8 cellular contexts compared by ENCODE assay signal in genomic region chr14:105489607-105490317, GRCh38. TPM values are rescaled to one million over a fixed set of nuclear protein-coding genes. Genes with fewer than 3 reads are reported as not detected.
A peak's percentile ranks its signal among the peaks of the same experiment; 100 is the strongest.
DNase-seq lines count a peak whose midpoint lies in the region; ATAC-seq, FAIRE-seq and TF ChIP-seq lines count a peak whose summit lies in the region.

No MANE protein-coding gene starts in this region.

- peaks cover 7% of the 10 kb centered on the region for H3K36me3 Mint-ChIP-seq in MCF 10A (ENCODE audit: insufficient read depth, unreplicated experiment)

- H3K27ac ChIP-seq in A673 (ENCODE audit: low read depth, low read length, poor library complexity, severe bottlenecking) (peak overlapping the region; percentile 92), VCaP (peak overlapping the region; percentile 89), small intestine (ENCODE audit: low read depth in 1 of 2, low read length in 1 of 2) (peak overlapping the region; percentile 95 to 96)

- POLR2A ChIA-PET in A673 (lab: Charles Lee; ENCODE audit: low non-redundant PET) (interaction anchor here (0.5 to 0.6 kb wide), 2 partner anchors 91 to 99 kb away, joined by 3 to 16 read pairs; no protein-coding TSS in a partner anchor), MCF 10A (lab: Yijun Ruan, JAX) (interaction anchor here (0.6 to 1.8 kb wide), 11 partner anchors 9 to 398 kb away, joined by 3 to 30 read pairs (median 4); partner anchors contain the start of genes PACS2 and TEX22)

- ATAC-seq in GM21447 (IDR thresholded peaks at IDR 0.05; ENCODE audit: unreplicated experiment) (peak; percentile 21), GM21367 (IDR thresholded peaks at IDR 0.05; ENCODE audit: unreplicated experiment) (no peak)

- no peaks in the 10 kb centered on the region for H3K9me3 Mint-ChIP-seq in MCF 10A (ENCODE audit: unreplicated experiment)

- H3K27me3 ChIP-seq in A673 (replicated peaks; ENCODE audit: insufficient read depth, low read depth, low read length, poor library complexity) (no peaks in the 10 kb centered on the region), small intestine (ENCODE audit: control insufficient read depth in 2 of 2, insufficient read depth in 2 of 2, low read length in 2 of 2) (no peaks in the 10 kb centered on the region)

- BruUV-seq in A673 (replicated peaks; lab: Mats Ljungman, UMichigan) (no TSS peak), MCF 10A (replicated peaks; lab: Mats Ljungman, UMichigan) (no TSS peak)

- H3K9me3 ChIP-seq in A673 (ENCODE audit: low read depth, low read length, poor library complexity, severe bottlenecking) (no peaks in the 10 kb centered on the region), small intestine (ENCODE audit: control insufficient read depth, low read depth) (no peaks in the 10 kb centered on the region)

- no peaks in the 10 kb centered on the region for H3K27me3 Mint-ChIP-seq in MCF 10A (ENCODE audit: insufficient read depth, unreplicated experiment)

- intact Hi-C loops in A673 (cut with micrococcal nuclease; ENCODE audit: unreplicated experiment) (loop anchor here (1.0 to 2.0 kb wide), 3 partner anchors 37 to 118 kb away; partner anchors contain the start of gene TMEM121), MCF 10A (cut with micrococcal nuclease) (loop anchor here (1.0 to 2.0 kb wide), 4 partner anchors 8 to 118 kb away; no protein-coding TSS in a partner anchor)

- 1% methylated on average over 36 to 44 of the region's 45 CpGs for WGBS in small intestine, 3 donors

- peak; percentile 93 for DNase-seq in A673 (ENCODE audit: low spot score)
- peak; percentile 63 for DNase-seq in NCI-H2196 treated with DMSO at 0.1 percent for 48 hours (lab: John Stamatoyannopoulos, UW; ENCODE audit: unreplicated experiment)
- peak; percentile 88 for DNase-seq in MCF 10A (ENCODE audit: unreplicated experiment)
- peak; percentile 81 for DNase-seq in iPS-NIHi7 (ENCODE audit: extremely low spot score)
- DNase-seq in small intestine, result peak; percentile 91

- peaks cover 22% of the 10 kb centered on the region for H3K4me1 ChIP-seq in A673 (ENCODE audit: insufficient read depth, low read length, poor library complexity, severe bottlenecking)
- H3K4me1 ChIP-seq in small intestine (ENCODE audit: control insufficient read depth in 2 of 2, insufficient read depth in 1 of 2, low read depth in 1 of 2, low read length in 1 of 2), result no peaks in the 10 kb centered on the region

- H3K27ac Mint-ChIP-seq in MCF 10A (ENCODE audit: low read depth, unreplicated experiment), result peak overlapping the region; percentile 79

- peaks cover 5% of the 10 kb centered on the region for H3K4me1 Mint-ChIP-seq in MCF 10A (ENCODE audit: insufficient read depth, unreplicated experiment)

- FAIRE-seq in small intestine (lab: Jason Lieb, UNC), result no peak

- CTCF ChIA-PET in A673 (lab: Charles Lee), result interaction anchor here (0.7 to 2.8 kb wide), 10 partner anchors 9 to 138 kb away, joined by 3 to 38 read pairs (median 4); no protein-coding TSS in a partner anchor
- CTCF ChIA-PET in MCF 10A (lab: Yijun Ruan, JAX), result interaction anchor here (0.5 to 2.5 kb wide), 29 partner anchors 8 to 1736 kb away, joined by 3 to 45 read pairs (median 4); partner anchors contain the start of gene PACS2

- peak overlapping the region; percentile 78 for H3K4me3 Mint-ChIP-seq in MCF 10A (ENCODE audit: unreplicated experiment)

- H3K4me3 ChIP-seq in A673 (ENCODE audit: low read depth, low read length, poor library complexity, severe bottlenecking) (peak overlapping the region; percentile 83), small intestine (ENCODE audit: low read depth in 1 of 2, low read length in 2 of 2) (peak overlapping the region; percentile 59 to 62)

- H3K36me3 ChIP-seq in A673 (ENCODE audit: insufficient read depth, low read length, poor library complexity, severe bottlenecking) (no peaks in the 10 kb centered on the region), small intestine (ENCODE audit: control insufficient read depth in 2 of 2, insufficient read depth in 2 of 2, low read length in 2 of 2) (no peaks in the 10 kb centered on the region)

- peak; percentile 76 for TF ChIP-seq CTCF in A673 (conservative IDR thresholded peaks at IDR 0.05; ENCODE audit: low read depth, low read length)
- TF ChIP-seq CTCF in VCaP (conservative IDR thresholded peaks at IDR 0.05), result peak; percentile 71
- TF ChIP-seq CTCF in MCF 10A (IDR thresholded peaks at IDR 0.05; ENCODE audit: unreplicated experiment), result peak; percentile 61

RNA-seq across cellular contexts. Expression of gene TEDC1, which starts 1.3 kb away (rescaled TPM):
- total RNA-seq in A673 (2021) (34.0 and 48.0 TPM in 2 replicates), MCF 10A (2022) (11.2 and 17.6 TPM in 2 replicates)
- 10 to 100 TPM; 23.8 to 28.0 (median 23.9) TPM for polyA plus RNA-seq in small intestine

RNA-seq across cellular contexts. Expression of gene CRIP1, which starts 3.1 kb away (rescaled TPM):
- total RNA-seq in A673 (2021), result 42.4 and 47.7 TPM in 2 replicates
- total RNA-seq in MCF 10A (2022), result not detected in 2 replicates
- polyA plus RNA-seq in small intestine, result 1,000 to 10,000 TPM in 1 of 3 donors, 100 to 1,000 TPM in 2; 150 to 3,839 (median 623) TPM

RNA-seq across cellular contexts. Expression of gene CRIP2, which starts 15.1 kb away (rescaled TPM):
- 154 and 192 TPM in 2 replicates for total RNA-seq in A673 (2021)
- total RNA-seq in MCF 10A (2022), result 31.1 and 50.5 TPM in 2 replicates
- 100 to 1,000 TPM in 1 of 3 donors, 10 to 100 TPM in 1, 1 to 10 TPM in 1; 8.9 to 137 (median 45.1) TPM for polyA plus RNA-seq in small intestine

RNA-seq across cellular contexts. Expression of gene TMEM121, which starts 36.6 kb away (rescaled TPM):
- total RNA-seq in A673 (2021) (3.1 and 4.7 TPM in 2 replicates), MCF 10A (2022) (0.34 and 0.68 TPM in 2 replicates)
- polyA plus RNA-seq in small intestine, result 1 to 10 TPM in 1 of 3 donors, not detected in 2; 2.0 TPM

Comparison
In these comparisons a context has a peak if more than half of its experiments do, and no peak if none do; other contexts are left out.
1. RNA of gene CRIP1, which starts 3.1 kb away (total RNA-seq): 42.4 to 47.7 TPM in A673; not detected in MCF 10A; every median in the first group is over 10 times any median in the second.
2. Peak in every context shown above with its lines, with median percentiles within 50 percentile points of each other: DNase-seq, H3K27ac ChIP-seq and CTCF ChIP-seq.